ENCODE assay signal across 9 cellular contexts in genomic region chr15:67836477-67836876, GRCh38. TPM values are rescaled to one million over a fixed set of nuclear protein-coding genes. Genes with fewer than 3 reads are reported as not detected.
DNase-seq lines count a peak whose midpoint lies in the region; ATAC-seq, FAIRE-seq and TF ChIP-seq lines count a peak whose summit lies in the region.
"Had no signal": no experiment of that assay in that cellular context is flagged by ENCODE, and none has a peak within 500 bp of the region (broad histone marks: within the 10 kb centered on the region; RNA-seq: fewer than 3 reads in every experiment).

No MANE protein-coding gene starts in this region.

- peak; percentile 88 to 91 for TF ChIP-seq RAD21 in A549 (conservative IDR thresholded peaks at IDR 0.05 in 1 of 2, IDR thresholded peaks at IDR 0.05 in 1 of 2)

- no peak for TF ChIP-seq POLR2A in A549 (IDR thresholded peaks at IDR 0.05; ENCODE audit: low read length)

- no peak overlapping the region for H3K4me3 ChIP-seq in A549
- H3K4me3 ChIP-seq in OCI-LY1 (ENCODE audit: low read depth, low read length, poor library complexity, severe bottlenecking), result peak overlapping the region; percentile 57
- H3K4me3 ChIP-seq in iPS-18a (ENCODE audit: low read length), result peak overlapping the region; percentile 51

- no peaks in the 10 kb centered on the region for H4K20me1 ChIP-seq in OCI-LY1 (ENCODE audit: insufficient read depth, low read length)

- H3K27ac ChIP-seq in A549 (no peak overlapping the region), OCI-LY1 (ENCODE audit: low read depth, low read length, poor library complexity, severe bottlenecking) (peak overlapping the region; percentile 87), iPS-18a (ENCODE audit: low read length) (no peak overlapping the region)

- no peak for FAIRE-seq in A549 (lab: Jason Lieb, UNC)

- H3K27me3 ChIP-seq in OCI-LY1 (ENCODE audit: insufficient read depth, low read length) (no peaks in the 10 kb centered on the region), iPS-18a (ENCODE audit: control insufficient read depth, insufficient read depth, low read length) (peaks cover 91% of the 10 kb centered on the region)

- H2AFZ ChIP-seq in OCI-LY1 (ENCODE audit: low read length), result no peak overlapping the region; the same call in 1 of the 2 replicates

- H3F3A ChIP-seq in OCI-LY1 (ENCODE audit: insufficient read depth, low read length), result no peaks in the 10 kb centered on the region

- H3K9me2 ChIP-seq in OCI-LY1 (ENCODE audit: low read depth, low read length), result no peaks in the 10 kb centered on the region

- H3K9me3 ChIP-seq in A549 (no peaks in the 10 kb centered on the region), OCI-LY1 (ENCODE audit: low read length) (no peaks in the 10 kb centered on the region), iPS-18a (ENCODE audit: control insufficient read depth, low read depth, low read length) (no peaks in the 10 kb centered on the region)

- no peaks in the 10 kb centered on the region for H3K79me2 ChIP-seq in OCI-LY1 (ENCODE audit: insufficient read depth, low read length)

- WGBS in A549 (ENCODE audit: missing lambda C conversion rate), result 36% methylated on average over 8 of the region's 8 CpGs

- ATAC-seq in A549 (no peak), HG03159 (IDR thresholded peaks at IDR 0.05; ENCODE audit: unreplicated experiment) (no peak), HG03108 (IDR thresholded peaks at IDR 0.05; ENCODE audit: unreplicated experiment) (no peak)

- TF ChIP-seq EP300 in A549 (IDR thresholded peaks at IDR 0.05), result no peak

- CTCF ChIA-PET in A549 (lab: Yijun Ruan, JAX), result interaction anchor here (0.7 to 5.3 kb wide), 40 partner anchors 10 to 917 kb away, joined by 3 to 67 read pairs (median 4); partner anchors contain the start of genes C15orf61 and SKOR1

- H3K4me1 Mint-ChIP-seq in activated naive CD8-positive, alpha-beta T cell treated with anti-CD3 and anti-CD28 coated beads for 36 hours, result peaks cover 43% of the 10 kb centered on the region

- H3K4me3 Mint-ChIP-seq in activated naive CD8-positive, alpha-beta T cell treated with anti-CD3 and anti-CD28 coated beads for 36 hours, result peak overlapping the region; percentile 71

- POLR2A ChIA-PET in A549 (lab: Yijun Ruan, JAX), result no interaction called here

- peak; percentile 47 to 89 for DNase-seq in A549 (ENCODE audit: low read depth in 1 of 2, low spot score in 1 of 2)
- no peak for DNase-seq in activated naive CD8-positive, alpha-beta T cell treated with anti-CD3 and anti-CD28 coated beads for 36 hours
- peak; percentile 38 for DNase-seq in stimulated activated CD4-positive, alpha-beta T cell treated with anti-CD3 and anti-CD28 coated beads, Interleukin-1b, Interleukin-23, amount 100 ng/mL, for 48 hours

- no peak overlapping the region for H3K27ac Mint-ChIP-seq in activated naive CD8-positive, alpha-beta T cell treated with anti-CD3 and anti-CD28 coated beads for 36 hours

- peaks cover 2% of the 10 kb centered on the region for H3K9me3 Mint-ChIP-seq in activated naive CD8-positive, alpha-beta T cell treated with anti-CD3 and anti-CD28 coated beads for 36 hours

- H3K9ac ChIP-seq in OCI-LY1 (ENCODE audit: low read length) (peak overlapping the region; percentile 71), iPS-18a (ENCODE audit: low read length) (no peak overlapping the region)

- peak; percentile 91 for TF ChIP-seq CTCF in A549 (IDR thresholded peaks at IDR 0.05)
- TF ChIP-seq CTCF in GM12872 (IDR thresholded peaks at IDR 0.05; ENCODE audit: insufficient read depth, low read depth, low read length), result peak; percentile 62
- TF ChIP-seq CTCF in OCI-LY1 (IDR thresholded peaks at IDR 0.05; ENCODE audit: low read length), result peak; percentile 84

- H3K36me3 ChIP-seq in OCI-LY1 (ENCODE audit: insufficient read depth, low read length) (no peaks in the 10 kb centered on the region), iPS-18a (ENCODE audit: control insufficient read depth, low read depth, low read length) (no peaks in the 10 kb centered on the region)

- H3K27me3 Mint-ChIP-seq in activated naive CD8-positive, alpha-beta T cell treated with anti-CD3 and anti-CD28 coated beads for 36 hours, result peaks cover 58% of the 10 kb centered on the region

- peaks cover 23% of the 10 kb centered on the region for H3K4me1 ChIP-seq in A549
- H3K4me1 ChIP-seq in OCI-LY1 (ENCODE audit: insufficient read depth, low read length, severe bottlenecking), result peaks cover 87% of the 10 kb centered on the region
- H3K4me1 ChIP-seq in iPS-18a (ENCODE audit: control insufficient read depth, low read depth, low read length), result peaks cover 27% of the 10 kb centered on the region

- H3K4me2 ChIP-seq in A549 (no peak overlapping the region), OCI-LY1 (ENCODE audit: low read length) (peak overlapping the region; percentile 86)

- H3K36me3 Mint-ChIP-seq in activated naive CD8-positive, alpha-beta T cell treated with anti-CD3 and anti-CD28 coated beads for 36 hours, result peaks cover 4% of the 10 kb centered on the region

TF ChIP-seq in A549, 52 proteins besides CTCF, POLR2A, EP300 and RAD21:
- TF ChIP-seq MAFK (IDR thresholded peaks at IDR 0.05; ENCODE audit: partially characterized antibody), result no peak
- TF ChIP-seq SMC3 (IDR thresholded peaks at IDR 0.05), result peak; percentile 64

RNA-seq across cellular contexts. Expression of gene RNU6-1, which starts 3.4 kb away (rescaled TPM):
- polyA plus RNA-seq in A549 (2011; rRNA removed) (not detected in 2 replicates), A549 (2017; fragmentation: RNase III; extraction: RNeasy Plus Mini Kit Qiagen cat#74134 plus additional on column Dnase treatment) (not detected in 3 replicates)
- not detected in 2 replicates for polyA plus RNA-seq in A549 (2012; cell fraction: cytosol; rRNA removed)
- polyA plus RNA-seq in A549 (2012; cell fraction: nucleus; rRNA removed), result not detected in 2 replicates
- under 0.01 TPM in 1 of 2 replicates, not detected in the other for polyA minus RNA-seq in A549 (2011; rRNA and poly(A)+ RNA removed)
- total RNA-seq in activated naive CD8-positive, alpha-beta T cell treated with anti-CD3 and anti-CD28 coated beads for 36 hours, result not detected
- total RNA-seq: glomerular endothelial cell had no signal

RNA-seq across cellular contexts. Expression of gene SKOR1, which starts 11.2 kb away (rescaled TPM):
- polyA plus RNA-seq in A549 (2011; rRNA removed), result 0.03 TPM in 2 replicates
- 0.01 and 0.06 TPM in 2 replicates for polyA plus RNA-seq in A549 (2012; cell fraction: cytosol; rRNA removed)
- 0.19 and 0.28 TPM in 2 replicates for polyA plus RNA-seq in A549 (2012; cell fraction: nucleus; rRNA removed)
- polyA plus RNA-seq in A549 (2017; fragmentation: RNase III; extraction: RNeasy Plus Mini Kit Qiagen cat#74134 plus additional on column Dnase treatment), result 0.04 to 0.11 TPM (median 0.05 TPM) in 3 replicates
- 0.10 and 0.12 TPM in 2 replicates for polyA minus RNA-seq in A549 (2011; rRNA and poly(A)+ RNA removed)
- total RNA-seq in activated naive CD8-positive, alpha-beta T cell treated with anti-CD3 and anti-CD28 coated beads for 36 hours, result under 1 TPM; 0.16 to 0.30 TPM
- total RNA-seq: glomerular endothelial cell had no signal
